In genomic region chr5:142644127-142644526, GRCh38 we compare ENCODE assay signal across 14 cellular contexts. TPM values are rescaled to one million over a fixed set of nuclear protein-coding genes. Genes with fewer than 3 reads are reported as not detected.
DNase-seq lines count a peak whose midpoint lies in the region; ATAC-seq and TF ChIP-seq lines count a peak whose summit lies in the region.
"Had no signal": no experiment of that assay in that cellular context is flagged by ENCODE, and none has a peak within 500 bp of the region (broad histone marks: within the 10 kb centered on the region; RNA-seq: fewer than 3 reads in every experiment).

No MANE protein-coding gene starts in this region.

- TF ChIP-seq CTCF in HCT116 (IDR thresholded peaks at IDR 0.05 in 2 of 3, conservative IDR thresholded peaks at IDR 0.05 in 1 of 3; ENCODE audit: borderline replicate concordance in 1 of 3, insufficient read depth in 1 of 3, low read depth in 2 of 3, low read length in 2 of 3), result no peak
- no peak for TF ChIP-seq CTCF in A673 (conservative IDR thresholded peaks at IDR 0.05; ENCODE audit: low read depth, low read length)

- H3K27ac ChIP-seq in HCT116 (ENCODE audit: low read depth, low read length) (peak overlapping the region; percentile 72; the same call in 1 of the 2 replicates), subcutaneous abdominal adipose tissue (ENCODE audit: low read depth, low read length) (peak overlapping the region; percentile 33), A673 (ENCODE audit: low read depth, low read length, poor library complexity, severe bottlenecking) (no peak overlapping the region)
- H3K27ac ChIP-seq: ovary had no signal

- BruUV-seq in HCT116 (replicated peaks; lab: Mats Ljungman, UMichigan), result no TSS peak
- BruUV-seq in A673 (replicated peaks; lab: Mats Ljungman, UMichigan), result no TSS peak

- H3K36me3 ChIP-seq in HCT116 (ENCODE audit: control insufficient read depth in 1 of 2, insufficient read depth in 2 of 2, low read length in 2 of 2), result no peaks in the 10 kb centered on the region
- no peaks in the 10 kb centered on the region for H3K36me3 ChIP-seq in subcutaneous abdominal adipose tissue (ENCODE audit: control insufficient read depth in 5 of 5, insufficient read depth in 5 of 5, low read length in 5 of 5)
- no peaks in the 10 kb centered on the region for H3K36me3 ChIP-seq in A673 (ENCODE audit: insufficient read depth, low read length, poor library complexity, severe bottlenecking)
- H3K36me3 ChIP-seq: ovary had no signal

- POLR2A ChIA-PET in HCT116 (lab: Charles Lee), result interaction anchor here (1.4 kb wide), 1 partner anchor 12 kb away, joined by 3 read pairs; no protein-coding TSS in a partner anchor
- POLR2A ChIA-PET in A673 (lab: Charles Lee; ENCODE audit: low non-redundant PET), result no interaction called here

- peak; percentile 15 for ATAC-seq in HCT116
- peak; percentile 39 for ATAC-seq in activated T-helper 17 cell treated with anti-CD3 and anti-CD28 coated beads, Interleukin-2, amount 50 U/mL, for 72 hours (replicated peaks)
- no peak for ATAC-seq in GM18858 (IDR thresholded peaks at IDR 0.05; ENCODE audit: unreplicated experiment)

- no peaks in the 10 kb centered on the region for H3K36me3 Mint-ChIP-seq in activated T-helper 17 cell treated with anti-CD3 and anti-CD28 coated beads, Interleukin-2, amount 50 U/mL, for 72 hours (ENCODE audit: low read depth)
- H3K36me3 Mint-ChIP-seq: activated naive CD4-positive, alpha-beta T cell treated with anti-CD3 and anti-CD28 coated beads, Interleukin-2, amount 50 U/mL, for 72 hours; mesothelial cell of epicardium; type B pancreatic cell had no signal

- peaks cover 4% of the 10 kb centered on the region for H3K4me1 Mint-ChIP-seq in activated T-helper 17 cell treated with anti-CD3 and anti-CD28 coated beads, Interleukin-2, amount 50 U/mL, for 72 hours

- H3K9me2 ChIP-seq in HCT116 (ENCODE audit: insufficient read depth), result no peaks in the 10 kb centered on the region

- H3K4me3 ChIP-seq in HCT116 (replicated peaks in 1 of 2; ENCODE audit: low read depth in 1 of 2, low read length in 2 of 2) (peak overlapping the region in 1 of 2 experiments; percentile 41; a peak in 2 of 4 replicates), subcutaneous abdominal adipose tissue (ENCODE audit: low read depth in 1 of 5, low read length in 5 of 5) (no peak overlapping the region), A673 (ENCODE audit: low read depth, low read length, poor library complexity, severe bottlenecking) (no peak overlapping the region)
- H3K4me3 ChIP-seq: ovary had no signal

- H3K27me3 ChIP-seq in HCT116 (ENCODE audit: insufficient read depth, low read length) (no peaks in the 10 kb centered on the region), subcutaneous abdominal adipose tissue (ENCODE audit: control insufficient read depth in 5 of 5, insufficient read depth in 4 of 5, low read length in 5 of 5) (no peaks in the 10 kb centered on the region), A673 (replicated peaks; ENCODE audit: insufficient read depth, low read depth, low read length, poor library complexity) (no peaks in the 10 kb centered on the region)
- H3K27me3 ChIP-seq: ovary had no signal

- peaks cover 23 to 33% of the 10 kb centered on the region in 2 experiments for H3K4me1 ChIP-seq in HCT116 (ENCODE audit: control insufficient read depth in 1 of 2, insufficient read depth in 2 of 2, low read length in 2 of 2)
- H3K4me1 ChIP-seq in subcutaneous abdominal adipose tissue (ENCODE audit: control insufficient read depth in 5 of 5, insufficient read depth in 5 of 5, low read length in 5 of 5), result peaks cover 0 to 31% (median 19%) of the 10 kb centered on the region in 5 donors
- H3K4me1 ChIP-seq in A673 (ENCODE audit: insufficient read depth, low read length, poor library complexity, severe bottlenecking), result peaks cover 36% of the 10 kb centered on the region

- TF ChIP-seq POLR2A in HCT116 (IDR thresholded peaks at IDR 0.05; ENCODE audit: borderline replicate concordance, extremely low read depth, insufficient read depth, insufficient read length), result no peak

- RAD21 ChIA-PET in HCT116 (lab: Charles Lee; ENCODE audit: low non-redundant PET in 1 of 2, low total read pairs in 2 of 2, uncharacterized antibody in 2 of 2, unreplicated experiment in 2 of 2), result interaction anchor here in 1 of 2 experiments (0.9 kb wide), 1 partner anchor 11 kb away, joined by 3 read pairs; no protein-coding TSS in a partner anchor

- no peak overlapping the region for H3K4me3 Mint-ChIP-seq in activated T-helper 17 cell treated with anti-CD3 and anti-CD28 coated beads, Interleukin-2, amount 50 U/mL, for 72 hours
- H3K4me3 Mint-ChIP-seq: mesothelial cell of epicardium, type B pancreatic cell had no signal

- H2AFZ ChIP-seq in HCT116 (ENCODE audit: low read depth, low read length, poor library complexity, severe bottlenecking), result no peak overlapping the region

- TF ChIP-seq RAD21 in HCT116 (IDR thresholded peaks at IDR 0.05; ENCODE audit: low read depth), result no peak

- no peaks in the 10 kb centered on the region for H3K9me3 Mint-ChIP-seq in activated T-helper 17 cell treated with anti-CD3 and anti-CD28 coated beads, Interleukin-2, amount 50 U/mL, for 72 hours
- H3K9me3 Mint-ChIP-seq: activated naive CD4-positive, alpha-beta T cell treated with anti-CD3 and anti-CD28 coated beads, Interleukin-2, amount 50 U/mL, for 72 hours; mesothelial cell of epicardium; type B pancreatic cell had no signal

- H3K27me3 Mint-ChIP-seq in activated T-helper 17 cell treated with anti-CD3 and anti-CD28 coated beads, Interleukin-2, amount 50 U/mL, for 72 hours, result peaks cover 22% of the 10 kb centered on the region

- H3K79me2 ChIP-seq in HCT116 (ENCODE audit: insufficient read depth, low read length), result no peaks in the 10 kb centered on the region

- intact Hi-C loops in HCT116 (cut with micrococcal nuclease) (no loop called here), A673 (cut with micrococcal nuclease; ENCODE audit: unreplicated experiment) (no loop called here)

- H3K9ac ChIP-seq in HCT116 (ENCODE audit: low read length) (peak overlapping the region; percentile 25; the same call in 1 of the 2 replicates), subcutaneous abdominal adipose tissue (ENCODE audit: low read length in 5 of 5) (no peak overlapping the region)

- no peaks in the 10 kb centered on the region for H3K9me3 ChIP-seq in HCT116 (ENCODE audit: control insufficient read depth in 1 of 2, insufficient read depth in 1 of 2, low read depth in 1 of 2, low read length in 2 of 2)
- no peaks in the 10 kb centered on the region for H3K9me3 ChIP-seq in subcutaneous abdominal adipose tissue (ENCODE audit: control insufficient read depth in 5 of 5, low read length in 5 of 5)
- no peaks in the 10 kb centered on the region for H3K9me3 ChIP-seq in A673 (ENCODE audit: low read depth, low read length, poor library complexity, severe bottlenecking)
- H3K9me3 ChIP-seq: ovary had no signal

- no peak overlapping the region for H3K27ac Mint-ChIP-seq in activated T-helper 17 cell treated with anti-CD3 and anti-CD28 coated beads, Interleukin-2, amount 50 U/mL, for 72 hours
- H3K27ac Mint-ChIP-seq: activated naive CD4-positive, alpha-beta T cell treated with anti-CD3 and anti-CD28 coated beads, Interleukin-2, amount 50 U/mL, for 72 hours; mesothelial cell of epicardium; type B pancreatic cell had no signal

- DNase-seq in HCT116 (ENCODE audit: low read depth, low spot score) (no peak), iPS-NIHi7 (ENCODE audit: extremely low spot score) (peak; percentile 32), germinal center (ENCODE audit: low spot score) (no peak), A673 (ENCODE audit: low spot score) (no peak)
- DNase-seq in stimulated activated naive CD4-positive, alpha-beta T cell (lab: John Stamatoyannopoulos, UW), result no peak
- DNase-seq: activated CD8-positive, alpha-beta memory T cell treated with anti-CD3 and anti-CD28 coated beads, Interleukin-2, amount 50 U/mL, for 48 hours; ovary; stimulated activated CD4-positive, alpha-beta T cell treated with anti-CD3 and anti-CD28 coated beads, Interleukin-15, amount 100 ng/mL, for 24 hours had no signal

- CTCF ChIA-PET in HCT116 (lab: Charles Lee), result interaction anchor here (1.6 to 5.6 kb wide), 5 partner anchors 11 to 74 kb away, joined by 3 to 41 read pairs (median 10); no protein-coding TSS in a partner anchor
- CTCF ChIA-PET in A673 (lab: Charles Lee), result interaction anchor here (0.5 to 3.1 kb wide), 4 partner anchors 10 to 492 kb away, joined by 3 to 21 read pairs (median 6); no protein-coding TSS in a partner anchor

- H3K4me2 ChIP-seq in HCT116 (ENCODE audit: low read length), result peak overlapping the region; percentile 69

- no peaks in the 10 kb centered on the region for H4K20me1 ChIP-seq in HCT116 (ENCODE audit: insufficient read depth)

TF ChIP-seq in HCT116, 20 proteins besides CTCF, POLR2A, EP300 and RAD21:
- no peak for TF ChIP-seq SRF (IDR thresholded peaks at IDR 0.05; ENCODE audit: low read depth)
- TF ChIP-seq EZH2 (IDR thresholded peaks at IDR 0.05), result no peak
- peak; percentile 24; the same call in 1 of the 2 replicates for TF ChIP-seq FOSL1 (IDR thresholded peaks at IDR 0.05; ENCODE audit: low read depth)
- TF ChIP-seq EZH2phosphoT487 (IDR thresholded peaks at IDR 0.05; ENCODE audit: borderline replicate concordance), result no peak
- peak; percentile 56; the same call in 1 of the 2 replicates for TF ChIP-seq EGR1 (IDR thresholded peaks at IDR 0.05; ENCODE audit: low read depth)

RNA-seq across cellular contexts. Expression of gene FGF1, which starts 41.8 kb away (rescaled TPM):
- not detected for total RNA-seq in HCT116 (2021; ENCODE audit: unreplicated experiment)
- 0.07 and 0.33 TPM in 2 replicates for polyA plus RNA-seq in HCT116 (2012)
- not detected for total RNA-seq in activated T-helper 17 cell treated with anti-CD3 and anti-CD28 coated beads, Interleukin-2, amount 50 U/mL, for 72 hours
- 0.71 and 2.3 TPM in 2 replicates for total RNA-seq in A673 (2021)
- total RNA-seq: activated naive CD4-positive, alpha-beta T cell treated with anti-CD3 and anti-CD28 coated beads, Interleukin-2, amount 50 U/mL, for 72 hours had no signal
